Comparison of ENCODE assay signal across 17 cellular contexts in genomic region chr5:107594253-107595045, GRCh38.
A peak's percentile ranks its signal among the peaks of the same experiment; 100 is the strongest.
DNase-seq lines count a peak whose midpoint lies in the region; ATAC-seq, FAIRE-seq and TF ChIP-seq lines count a peak whose summit lies in the region.
"Had no signal": no experiment of that assay in that cellular context is flagged by ENCODE, and none has a peak within 500 bp of the region (broad histone marks: within the 10 kb centered on the region; RNA-seq: fewer than 3 reads in every experiment).

No MANE protein-coding gene starts in this region.

- H3K27me3 Mint-ChIP-seq in chondrocyte (ENCODE audit: low read depth), result no peaks in the 10 kb centered on the region

- peak overlapping the region; percentile 9 for H3K27ac Mint-ChIP-seq in chondrocyte (ENCODE audit: unreplicated experiment)
- H3K27ac Mint-ChIP-seq: activated CD4-positive, alpha-beta T cell treated with anti-CD3 and anti-CD28 coated beads, Interleukin-2, amount 10 ng/mL, durations not matched to agents 7 days and 5 days; CD4-positive, alpha-beta memory T cell had no signal

- H3K36me3 Mint-ChIP-seq in chondrocyte (ENCODE audit: low read depth), result no peaks in the 10 kb centered on the region
- H3K36me3 Mint-ChIP-seq: CD4-positive, alpha-beta memory T cell had no signal

- H3K27me3 ChIP-seq in keratinocyte (ENCODE audit: control insufficient read depth, extremely low read depth, insufficient read depth, low read length) (no peaks in the 10 kb centered on the region), tibial nerve (no peaks in the 10 kb centered on the region)

- peak; percentile 44 for DNase-seq in NCI-H446 treated with DMSO at 0.1 percent for 48 hours (lab: John Stamatoyannopoulos, UW)
- no peak for DNase-seq in chondrocyte (ENCODE audit: low spot score)
- no peak for DNase-seq in keratinocyte (ENCODE audit: low read depth, low spot score)
- peak in 1 of 2 donors; percentile 53 for DNase-seq in tibial nerve (ENCODE audit: low spot score in 2 of 2)
- no peak for DNase-seq in EL
- DNase-seq: activated CD4-positive, alpha-beta T cell treated with anti-CD3 and anti-CD28 coated beads, Interleukin-2, amount 10 ng/mL, durations not matched to agents 7 days and 5 days; CD4-positive, alpha-beta memory T cell; effector CD4-positive, alpha-beta T cell; KBM-7; kidney; NCI-H1436 treated with DMSO at 0.1 percent for 48 hours; stimulated activated CD4-positive, alpha-beta T cell treated with anti-CD3 and anti-CD28 coated beads, Interleukin-1b, Interleukin-23, amount 100 ng/mL, for 48 hours had no signal

- H4K20me1 ChIP-seq in keratinocyte (ENCODE audit: control insufficient read depth, extremely low read depth, insufficient read depth, low read length), result no peaks in the 10 kb centered on the region

- H3K4me3 ChIP-seq in keratinocyte (ENCODE audit: control insufficient read depth in 2 of 3, extremely low read depth in 1 of 3, insufficient read depth in 2 of 3, low read depth in 1 of 3, low read length in 3 of 3), result no peak overlapping the region
- H3K4me3 ChIP-seq in tibial nerve, result no peak overlapping the region
- H3K4me3 ChIP-seq: prostate gland had no signal

- H2AFZ ChIP-seq in keratinocyte (ENCODE audit: control insufficient read depth, low read length), result peak overlapping the region; percentile 42

- H3K4me1 ChIP-seq in keratinocyte (ENCODE audit: control insufficient read depth, extremely low read depth, insufficient read depth, low read length), result peaks cover 13% of the 10 kb centered on the region
- peaks cover 0 to 20% (median 3%) of the 10 kb centered on the region in 4 donors for H3K4me1 ChIP-seq in tibial nerve
- H3K4me1 ChIP-seq: prostate gland had no signal

- H3K9me3 Mint-ChIP-seq in chondrocyte (ENCODE audit: low read depth), result no peaks in the 10 kb centered on the region
- H3K9me3 Mint-ChIP-seq: activated CD4-positive, alpha-beta T cell treated with anti-CD3 and anti-CD28 coated beads, Interleukin-2, amount 10 ng/mL, durations not matched to agents 7 days and 5 days; CD4-positive, alpha-beta memory T cell had no signal

- H3K79me2 ChIP-seq in keratinocyte (ENCODE audit: control insufficient read depth, insufficient read depth, low read length), result peaks cover 6% of the 10 kb centered on the region

- no peak overlapping the region for H3K27ac ChIP-seq in keratinocyte (ENCODE audit: control insufficient read depth, insufficient read depth, low read length)
- peak overlapping the region in 3 of 4 donors; percentile 24 to 80 (median 71) for H3K27ac ChIP-seq in tibial nerve
- H3K27ac ChIP-seq: prostate gland had no signal

- TF ChIP-seq EP300 in tibial nerve (IDR thresholded peaks at IDR 0.05), result peak in 1 of 2 donors; percentile 74

- no peak for ATAC-seq in GM18502 (IDR thresholded peaks at IDR 0.05; ENCODE audit: poor library complexity, unreplicated experiment)
- ATAC-seq in activated CD4-positive, CD25-positive, alpha-beta regulatory T cell treated with anti-CD3 and anti-CD28 coated beads, Interleukin-2, amount 50 U/mL, for 24 hours, result no peak

- peak; percentile 81 for FAIRE-seq in keratinocyte (lab: Jason Lieb, UNC)
- FAIRE-seq: H1, kidney, urothelium cell line had no signal

- no peaks in the 10 kb centered on the region for H3K9me1 ChIP-seq in keratinocyte (ENCODE audit: control insufficient read depth, extremely low read depth, insufficient read depth, low read length)

- H3K9me3 ChIP-seq in keratinocyte (ENCODE audit: control insufficient read depth, low read depth, low read length) (no peaks in the 10 kb centered on the region), tibial nerve (no peaks in the 10 kb centered on the region)
- H3K9me3 ChIP-seq: prostate gland had no signal

- no peak for TF ChIP-seq CTCF in chondrocyte (IDR thresholded peaks at IDR 0.05)
- TF ChIP-seq CTCF in keratinocyte (optimal IDR thresholded peaks at IDR 0.05 in 1 of 3, IDR thresholded peaks at IDR 0.05 in 1 of 3, conservative IDR thresholded peaks at IDR 0.05 in 1 of 3; ENCODE audit: extremely low read depth in 1 of 3, insufficient read depth in 2 of 3, low read length in 3 of 3), result no peak
- TF ChIP-seq CTCF in tibial nerve (IDR thresholded peaks at IDR 0.05), result no peak

- dilution Hi-C loops in keratinocyte (cut with MboI; ENCODE audit: extremely low pct_ligation_motif_present, low sequenced_read_pairs), result no loop called here

- peak overlapping the region; percentile 41 for H3K4me2 ChIP-seq in keratinocyte (ENCODE audit: control insufficient read depth, extremely low read depth, insufficient read depth, low read depth, low read length)

- peaks cover 36% of the 10 kb centered on the region for H3K4me1 Mint-ChIP-seq in chondrocyte (ENCODE audit: low read depth)
- H3K4me1 Mint-ChIP-seq: activated CD4-positive, alpha-beta T cell treated with anti-CD3 and anti-CD28 coated beads, Interleukin-2, amount 10 ng/mL, durations not matched to agents 7 days and 5 days; CD4-positive, alpha-beta memory T cell had no signal

- 73 to 78% methylated on average over 4 of the region's 4 CpGs for WGBS in tibial nerve, 2 donors

- TF ChIP-seq POLR2A in tibial nerve (IDR thresholded peaks at IDR 0.05), result no peak

- H3K36me3 ChIP-seq in keratinocyte (ENCODE audit: control insufficient read depth in 2 of 2, extremely low read depth in 1 of 2, insufficient read depth in 2 of 2, low read length in 2 of 2), result no peaks in the 10 kb centered on the region
- H3K36me3 ChIP-seq in tibial nerve, result no peaks in the 10 kb centered on the region
- H3K36me3 ChIP-seq: prostate gland had no signal

- no peak overlapping the region for H3K9ac ChIP-seq in keratinocyte (ENCODE audit: control insufficient read depth, extremely low read depth, insufficient read depth, low read length)

- no peak overlapping the region for H3K4me3 Mint-ChIP-seq in chondrocyte (ENCODE audit: unreplicated experiment)
- H3K4me3 Mint-ChIP-seq: activated CD4-positive, alpha-beta T cell treated with anti-CD3 and anti-CD28 coated beads, Interleukin-2, amount 10 ng/mL, durations not matched to agents 7 days and 5 days; CD4-positive, alpha-beta memory T cell had no signal
